24 cellular contexts compared by ENCODE assay signal in the genomic region with DNA sequence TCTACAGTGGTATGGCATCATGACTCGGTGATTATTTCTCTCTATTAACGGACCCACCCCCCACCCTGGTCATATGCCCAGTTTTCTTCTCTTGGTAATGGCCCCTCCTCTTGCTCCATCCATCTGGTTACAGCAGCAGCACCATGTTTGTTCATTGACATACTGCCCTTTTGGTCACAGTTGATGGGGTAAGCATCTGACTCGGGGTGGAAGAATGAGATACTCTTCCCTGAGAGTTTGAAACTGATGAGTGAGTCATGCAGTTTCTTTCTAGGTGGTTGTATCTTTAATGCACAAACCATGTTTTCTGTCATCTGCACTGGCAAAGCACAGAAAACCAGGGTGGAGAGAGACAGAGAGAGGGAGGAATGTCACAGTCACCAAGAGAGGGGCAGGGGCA.
A peak's percentile ranks its signal among the peaks of the same experiment; 100 is the strongest.
DNase-seq lines count a peak whose midpoint lies in the region; ATAC-seq, FAIRE-seq and TF ChIP-seq lines count a peak whose summit lies in the region.
"Had no signal": no experiment of that assay in that cellular context is flagged by ENCODE, and none has a peak within 500 bp of the region (broad histone marks: within the 10 kb centered on the region; RNA-seq: fewer than 3 reads in every experiment).

No MANE protein-coding gene starts in this region.

- H3K9ac ChIP-seq in endothelial cell of umbilical vein (replicated peaks; ENCODE audit: extremely low read depth, insufficient read depth, low read length), result no peak overlapping the region
- H3K9ac ChIP-seq: SK-N-SH had no signal

- ATAC-seq in heart left ventricle (no peak), HG03565 (IDR thresholded peaks at IDR 0.05; ENCODE audit: unreplicated experiment) (no peak)
- ATAC-seq: CD8-positive, alpha-beta T cell; GM23338; left lung; mucosa of descending colon; stimulated activated naive CD8-positive, alpha-beta T cell treated with anti-CD3 and anti-CD28 coated beads, Interleukin-15, amount 100 ng/mL, for 72 hours had no signal

- H3K9me3 ChIP-seq in endothelial cell of umbilical vein (replicated peaks; ENCODE audit: control insufficient read depth, insufficient read depth, low read length) (peaks cover 5% of the 10 kb centered on the region), heart left ventricle (peaks cover 0 to 21% (median 7%) of the 10 kb centered on the region in 12 donors)
- H3K9me3 ChIP-seq: mucosa of descending colon, SK-N-SH, transverse colon had no signal

- no peaks in the 10 kb centered on the region for H3K36me3 ChIP-seq in endothelial cell of umbilical vein (ENCODE audit: control insufficient read depth in 2 of 2, extremely low read depth in 1 of 2, insufficient read depth in 2 of 2, low read length in 2 of 2)
- H3K36me3 ChIP-seq in heart left ventricle, result no peaks in the 10 kb centered on the region
- H3K36me3 ChIP-seq: left lung, transverse colon, WERI-Rb-1 had no signal

- H3K9me1 ChIP-seq in endothelial cell of umbilical vein (replicated peaks; ENCODE audit: control insufficient read depth, extremely low read depth, insufficient read depth, low read length), result no peaks in the 10 kb centered on the region

- 92 to 98% (median 96%) methylated on average over 2 to 3 of the region's 3 CpGs for WGBS in heart left ventricle, 4 donors

- H3K27me3 ChIP-seq in endothelial cell of umbilical vein (ENCODE audit: control insufficient read depth in 2 of 2, insufficient read depth in 2 of 2, low read length in 2 of 2), result no peaks in the 10 kb centered on the region
- no peaks in the 10 kb centered on the region for H3K27me3 ChIP-seq in heart left ventricle
- H3K27me3 ChIP-seq: left lung, transverse colon had no signal

- no peaks in the 10 kb centered on the region for H4K20me1 ChIP-seq in endothelial cell of umbilical vein (replicated peaks; ENCODE audit: control insufficient read depth, extremely low read depth, insufficient read depth, low read length)

- no peak overlapping the region for H2AFZ ChIP-seq in endothelial cell of umbilical vein (ENCODE audit: low read depth, low read length)
- H2AFZ ChIP-seq: GM23338 had no signal

- H3K4me2 ChIP-seq in endothelial cell of umbilical vein (ENCODE audit: insufficient read depth, low read length), result no peak overlapping the region
- H3K4me2 ChIP-seq: GM23338, SK-N-SH had no signal

- intact Hi-C loops in endothelial cell of umbilical vein (cut with micrococcal nuclease) (no loop called here), heart left ventricle (cut with DNase I) (loop anchor here in 2 of 10 donors (5.0 kb wide), 2 partner anchors 45 to 50 kb away; no protein-coding TSS in a partner anchor)

- H3K4me3 ChIP-seq in AG04449 (ENCODE audit: low read depth, low read length) (no peak overlapping the region), endothelial cell of umbilical vein (replicated peaks in 1 of 3; ENCODE audit: insufficient read depth in 1 of 3, low read depth in 1 of 3, low read length in 3 of 3) (no peak overlapping the region), heart left ventricle (no peak overlapping the region)
- H3K4me3 ChIP-seq: GM23338, left lung, mucosa of descending colon, skin epidermis, transverse colon had no signal

- H3K79me2 ChIP-seq in endothelial cell of umbilical vein (ENCODE audit: control insufficient read depth, insufficient read depth, low read length), result no peaks in the 10 kb centered on the region

- no peak for TF ChIP-seq CTCF in AG04449 (IDR thresholded peaks at IDR 0.05; ENCODE audit: insufficient read depth, low read length, missing control alignments)
- no peak for TF ChIP-seq CTCF in endothelial cell of umbilical vein (IDR thresholded peaks at IDR 0.05; ENCODE audit: extremely low read depth in 1 of 2, insufficient read depth in 1 of 2, low read depth in 1 of 2, low read length in 2 of 2)
- no peak for TF ChIP-seq CTCF in heart left ventricle (IDR thresholded peaks at IDR 0.05)

- H3K27ac ChIP-seq in endothelial cell of umbilical vein (ENCODE audit: insufficient read depth, low read depth, low read length), result no peak overlapping the region
- no peak overlapping the region for H3K27ac ChIP-seq in heart left ventricle
- H3K27ac ChIP-seq: left lung, RWPE1, skin epidermis, transverse colon, WERI-Rb-1 had no signal

- H3K4me1 ChIP-seq in endothelial cell of umbilical vein (ENCODE audit: control insufficient read depth, extremely low read depth, insufficient read depth, low read length) (no peaks in the 10 kb centered on the region), heart left ventricle (no peaks in the 10 kb centered on the region)
- H3K4me1 ChIP-seq: left lung, transverse colon had no signal

- no TSS peak for BruUV-seq in endothelial cell of umbilical vein (replicated peaks; lab: Mats Ljungman, UMichigan)

- POLR2A ChIA-PET in AG04449 (lab: Yijun Ruan, JAX), result no interaction called here
- POLR2A ChIA-PET in endothelial cell of umbilical vein (lab: Charles Lee), result no interaction called here

- DNase-seq in AG04449 (ENCODE audit: low read depth, low spot score), result peak; percentile 16
- DNase-seq in EH (ENCODE audit: low read depth), result peak; percentile 16
- no peak for DNase-seq in endothelial cell of umbilical vein (ENCODE audit: low read depth, low spot score)
- DNase-seq in iris pigment epithelial cell (ENCODE audit: low read depth), result peak; percentile 31
- no peak for DNase-seq in heart left ventricle
- no peak for DNase-seq in NCI-H2227 (lab: John Stamatoyannopoulos, UW; ENCODE audit: unreplicated experiment)
- no peak for DNase-seq in NCI-H1930 (lab: John Stamatoyannopoulos, UW)
- DNase-seq: activated CD4-positive, alpha-beta memory T cell treated with anti-CD3 and anti-CD28 coated beads for 36 hours; CD8-positive, alpha-beta T cell; DMS53; left lung; mucosa of descending colon; NCI-H1048; NCI-H2081 treated with DMSO at 0.1 percent for 48 hours; NCI-H510A; SK-N-SH; stimulated activated CD4-positive, alpha-beta T cell treated with anti-CD3 and anti-CD28 coated beads, Interleukin-4, amount 100 ng/mL, for 1 hour; stimulated activated naive CD8-positive, alpha-beta T cell treated with anti-CD3 and anti-CD28 coated beads, Interleukin-15, amount 100 ng/mL, for 72 hours; transverse colon; WERI-Rb-1 had no signal

- FAIRE-seq in endothelial cell of umbilical vein (lab: Jason Lieb, UNC), result no peak

- TF ChIP-seq POLR2A in endothelial cell of umbilical vein (IDR thresholded peaks at IDR 0.05; ENCODE audit: low read depth, low read length), result no peak
- TF ChIP-seq POLR2A in heart left ventricle (IDR thresholded peaks at IDR 0.05), result no peak

- dilution Hi-C loops in endothelial cell of umbilical vein (cut with MboI; ENCODE audit: extremely low pct_ligation_motif_present, low sequenced_read_pairs), result no loop called here

- CTCF ChIA-PET in AG04449 (lab: Yijun Ruan, JAX) (interaction anchor here (1.6 kb wide), 1 partner anchor 52 kb away, joined by 3 read pairs; no protein-coding TSS in a partner anchor), endothelial cell of umbilical vein (lab: Charles Lee) (no interaction called here)

TF ChIP-seq in endothelial cell of umbilical vein, 7 proteins besides CTCF, POLR2A, EP300 and RAD21:
- TF ChIP-seq MYC (IDR thresholded peaks at IDR 0.05; ENCODE audit: low read depth, low read length) (no peak), JUN (IDR thresholded peaks at IDR 0.05; ENCODE audit: borderline replicate concordance, insufficient read depth, insufficient read length, low read depth) (peak; percentile 4), EZH2 (IDR thresholded peaks at IDR 0.05; ENCODE audit: borderline replicate concordance, low read depth, low read length, severe bottlenecking) (no peak)

Comparison
In these comparisons a context has a peak if more than half of its experiments do, and no peak if none do; other contexts are left out.
1. DNase-seq: peak in AG04449 (single experiment), EH (single experiment) and iris pigment epithelial cell (single experiment); none in endothelial cell of umbilical vein (single experiment), heart left ventricle (0 of 5), NCI-H2227 (single experiment) and NCI-H1930 (0 of 2).